ENCODE assay signal across 11 cellular contexts in the genomic region with DNA sequence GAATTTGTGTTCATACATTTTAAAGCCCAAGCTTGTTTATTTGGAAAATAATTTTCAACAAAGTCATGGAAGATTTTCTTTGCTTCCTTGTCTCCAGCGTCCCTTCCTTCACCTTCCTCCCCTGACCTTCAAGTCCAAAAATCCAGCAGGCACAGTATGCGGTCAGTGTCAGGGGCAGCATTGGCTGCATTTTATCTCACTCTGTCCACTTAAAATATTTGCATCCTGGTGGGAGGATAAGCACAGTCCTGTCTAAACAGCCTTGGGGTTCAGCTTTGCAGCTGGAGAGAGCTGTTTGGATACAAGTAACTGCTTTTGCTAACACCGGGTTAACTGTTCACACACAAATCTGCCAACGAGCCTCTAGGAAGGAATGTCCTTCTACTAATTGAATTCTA.
DNase-seq lines count a peak whose midpoint lies in the region; ATAC-seq, FAIRE-seq and TF ChIP-seq lines count a peak whose summit lies in the region.
"Had no signal": no experiment of that assay in that cellular context is flagged by ENCODE, and none has a peak within 500 bp of the region (broad histone marks: within the 10 kb centered on the region; RNA-seq: fewer than 3 reads in every experiment).

No MANE protein-coding gene starts in this region.

- peak overlapping the region; percentile 7 for H3K27ac ChIP-seq in colonic mucosa
- peak overlapping the region in 1 of 2 donors; percentile 14 for H3K27ac ChIP-seq in left lung
- peak overlapping the region; percentile 16 to 61 (median 44) for H3K27ac ChIP-seq in gastrocnemius medialis

- peak; percentile 34 for ATAC-seq in left lung
- ATAC-seq in gastrocnemius medialis = no peak
- no peak for ATAC-seq in GM21529 (IDR thresholded peaks at IDR 0.05; ENCODE audit: unreplicated experiment)
- ATAC-seq in left colon = no peak

- TF ChIP-seq POLR2A in gastrocnemius medialis (IDR thresholded peaks at IDR 0.05) = no peak

- H3K9ac ChIP-seq in colonic mucosa (ENCODE audit: low read depth in 2 of 2, low read length in 2 of 2) = no peak overlapping the region

- DNase-seq in colonic mucosa (no peak), left lung (no peak), gastrocnemius medialis (no peak), HuH-7 (ENCODE audit: low spot score) (no peak), left colon (no peak)
- DNase-seq in activated CD8-positive, alpha-beta memory T cell treated with anti-CD3 and anti-CD28 coated beads, Interleukin-2, amount 50 U/mL, for 48 hours = no peak
- DNase-seq: activated CD4-positive, alpha-beta T cell treated with anti-CD3 and anti-CD28 coated beads for 48 hours; AML-193 had no signal

- H3K27me3 ChIP-seq in colonic mucosa = no peaks in the 10 kb centered on the region
- H3K27me3 ChIP-seq in left lung = no peaks in the 10 kb centered on the region
- no peaks in the 10 kb centered on the region for H3K27me3 ChIP-seq in gastrocnemius medialis

- H3K9me3 ChIP-seq in colonic mucosa = no peaks in the 10 kb centered on the region
- no peaks in the 10 kb centered on the region for H3K9me3 ChIP-seq in left lung
- no peaks in the 10 kb centered on the region for H3K9me3 ChIP-seq in gastrocnemius medialis

- intact Hi-C loops in colonic mucosa (cut with DNase I) = no loop called here
- intact Hi-C loops in left lung (cut with DNase I) = loop anchor here in 1 of 2 donors (10.0 kb wide), 2 partner anchors 420 to 590 kb away; no protein-coding TSS in a partner anchor
- intact Hi-C loops in gastrocnemius medialis (cut with DNase I; ENCODE audit: low total_unique reads) = loop anchor here (10.0 kb wide), 2 partner anchors 360 to 590 kb away; partner anchors contain the start of gene AGPS
- intact Hi-C loops in left colon (cut with DNase I, micrococcal nuclease) = no loop called here

- H3K36me3 ChIP-seq in colonic mucosa (no peaks in the 10 kb centered on the region), left lung (no peaks in the 10 kb centered on the region), gastrocnemius medialis (no peaks in the 10 kb centered on the region)

- H3K4me3 ChIP-seq in colonic mucosa (no peak overlapping the region), left lung (no peak overlapping the region), gastrocnemius medialis (no peak overlapping the region)

- no peak for TF ChIP-seq CTCF in colonic mucosa (IDR thresholded peaks at IDR 0.05)
- no peak for TF ChIP-seq CTCF in left lung (IDR thresholded peaks at IDR 0.05)
- no peak for TF ChIP-seq CTCF in gastrocnemius medialis (IDR thresholded peaks at IDR 0.05 in 4 of 5, conservative IDR thresholded peaks at IDR 0.05 in 1 of 5)

- H3K4me1 ChIP-seq in colonic mucosa = no peaks in the 10 kb centered on the region
- H3K4me1 ChIP-seq in left lung = no peaks in the 10 kb centered on the region
- peaks cover 14 to 22% of the 10 kb centered on the region in 2 donors for H3K4me1 ChIP-seq in gastrocnemius medialis

- in situ Hi-C loops in gastrocnemius medialis (cut with MboI; ENCODE audit: low sequenced_read_pairs in 4 of 4) = loop anchor here in 3 of 4 donors (25.0 kb wide), 1 partner anchor 592 kb away; no protein-coding TSS in a partner anchor

- FAIRE-seq in G401.6 (lab: Jason Lieb, UNC) = peak; percentile 97
- FAIRE-seq: H54 had no signal
